ENCODE assay signal across 14 cellular contexts in genomic region chr5:172603425-172603824, GRCh38. TPM values are rescaled to one million over a fixed set of nuclear protein-coding genes. Genes with fewer than 3 reads are reported as not detected.
DNase-seq lines count a peak whose midpoint lies in the region; ATAC-seq and TF ChIP-seq lines count a peak whose summit lies in the region.
"Had no signal": no experiment of that assay in that cellular context is flagged by ENCODE, and none has a peak within 500 bp of the region (broad histone marks: within the 10 kb centered on the region; RNA-seq: fewer than 3 reads in every experiment).

No MANE protein-coding gene starts in this region.

- peak overlapping the region; percentile 48 for H3K4me2 ChIP-seq in neural progenitor cell

- H3K36me3 Mint-ChIP-seq in neural progenitor cell: peaks cover 1% of the 10 kb centered on the region
- H3K36me3 Mint-ChIP-seq in type B pancreatic cell: no peaks in the 10 kb centered on the region
- H3K36me3 Mint-ChIP-seq: naive B cell had no signal

- no peak for TF ChIP-seq EP300 in gastroesophageal sphincter (IDR thresholded peaks at IDR 0.05)

- H3K27ac Mint-ChIP-seq in neural progenitor cell (peak overlapping the region; percentile 73), type B pancreatic cell (peak overlapping the region; percentile 57)
- H3K27ac Mint-ChIP-seq: activated CD8-positive, alpha-beta T cell treated with anti-CD3 and anti-CD28 coated beads, Interleukin-2, amount 10 ng/mL, durations not matched to agents 7 days and 5 days; naive B cell had no signal

- H3K27me3 Mint-ChIP-seq in neural progenitor cell (ENCODE audit: insufficient read depth, low read depth) (peaks cover 11% of the 10 kb centered on the region), type B pancreatic cell (peaks cover 8% of the 10 kb centered on the region)

- H3K4me3 Mint-ChIP-seq in neural progenitor cell (no peak overlapping the region), type B pancreatic cell (peak overlapping the region; percentile 58)
- H3K4me3 Mint-ChIP-seq: activated CD8-positive, alpha-beta T cell treated with anti-CD3 and anti-CD28 coated beads, Interleukin-2, amount 10 ng/mL, durations not matched to agents 7 days and 5 days; naive B cell had no signal

- no peak for TF ChIP-seq POLR2A in gastroesophageal sphincter (IDR thresholded peaks at IDR 0.05)

- H3K4me3 ChIP-seq in gastroesophageal sphincter (no peak overlapping the region), neural progenitor cell (no peak overlapping the region)

- H3K27me3 ChIP-seq in gastroesophageal sphincter: no peaks in the 10 kb centered on the region
- no peaks in the 10 kb centered on the region for H3K27me3 ChIP-seq in neural progenitor cell

- H3K4me1 Mint-ChIP-seq in neural progenitor cell (peaks cover 31% of the 10 kb centered on the region), type B pancreatic cell (ENCODE audit: unreplicated experiment) (peaks cover 15% of the 10 kb centered on the region)
- H3K4me1 Mint-ChIP-seq: naive B cell had no signal

- no peak for TF ChIP-seq CTCF in gastroesophageal sphincter (IDR thresholded peaks at IDR 0.05)
- TF ChIP-seq CTCF in neural progenitor cell (IDR thresholded peaks at IDR 0.05): no peak
- TF ChIP-seq CTCF in type B pancreatic cell (conservative IDR thresholded peaks at IDR 0.05): no peak

- H3K36me3 ChIP-seq in gastroesophageal sphincter (no peaks in the 10 kb centered on the region), neural progenitor cell (no peaks in the 10 kb centered on the region)

- H3K9me3 Mint-ChIP-seq in neural progenitor cell (peaks cover 7% of the 10 kb centered on the region), type B pancreatic cell (peaks cover 9% of the 10 kb centered on the region)

- H3F3A ChIP-seq in neural progenitor cell (ENCODE audit: low read depth): peaks cover 7% of the 10 kb centered on the region

- H3K27ac ChIP-seq in gastroesophageal sphincter: peak overlapping the region in 3 of 4 donors; percentile 63 to 80 (median 76)
- H3K27ac ChIP-seq in neural progenitor cell: no peak overlapping the region
- H3K27ac ChIP-seq: 22Rv1 had no signal

- no peaks in the 10 kb centered on the region for H3K79me2 ChIP-seq in neural progenitor cell (ENCODE audit: low read depth)

- H4K20me1 ChIP-seq in neural progenitor cell (ENCODE audit: low read depth): no peaks in the 10 kb centered on the region

- peaks cover 0 to 37% (median 11%) of the 10 kb centered on the region in 3 donors for H3K4me1 ChIP-seq in gastroesophageal sphincter
- peaks cover 29% of the 10 kb centered on the region for H3K4me1 ChIP-seq in neural progenitor cell

- peak overlapping the region; percentile 99 for H2AFZ ChIP-seq in neural progenitor cell (replicated peaks)

- ATAC-seq in gastroesophageal sphincter (no peak), HG02798 (IDR thresholded peaks at IDR 0.05; ENCODE audit: poor library complexity, unreplicated experiment) (no peak)
- ATAC-seq: activated CD8-positive, alpha-beta T cell treated with anti-CD3 and anti-CD28 coated beads, Interleukin-2, amount 10 ng/mL, durations not matched to agents 7 days and 5 days had no signal

- WGBS in gastroesophageal sphincter (ENCODE audit: low coverage in 1 of 2), 2 donors: 7 to 13% methylated on average over 5 to 15 of the region's 15 CpGs

- DNase-seq in activated effector memory CD4-positive, alpha-beta T cell treated with anti-CD3 and anti-CD28 coated beads, Interleukin-2, amount 50 U/mL, for 16 hours: peak; percentile 42
- DNase-seq in activated effector memory CD4-positive, alpha-beta T cell treated with Interleukin-2 at 50 U/mL for 16 hours: no peak
- peak; percentile 52 for DNase-seq in neural progenitor cell (ENCODE audit: low spot score)
- DNase-seq in type B pancreatic cell (ENCODE audit: extremely low spot score, unreplicated experiment): no peak
- no peak for DNase-seq in GF-D8 (lab: John Stamatoyannopoulos, UW)
- no peak for DNase-seq in DMS153 (lab: John Stamatoyannopoulos, UW)
- DNase-seq: activated CD8-positive, alpha-beta T cell treated with anti-CD3 and anti-CD28 coated beads, Interleukin-2, amount 10 ng/mL, durations not matched to agents 7 days and 5 days; DMS53; foreskin melanocyte; naive B cell; NCI-H69 had no signal

- no peak overlapping the region for H3K9ac ChIP-seq in neural progenitor cell

- H3K9me3 ChIP-seq in gastroesophageal sphincter (peaks cover 0 to 15% (median 0%) of the 10 kb centered on the region in 3 donors), neural progenitor cell (ENCODE audit: low read depth) (no peaks in the 10 kb centered on the region)

RNA-seq across cellular contexts. Expression of gene NEURL1B, which starts 37.6 kb away (rescaled TPM):
- total RNA-seq in gastroesophageal sphincter (10 to 100 TPM; 21.7 to 59.9 (median 41.5) TPM), neural progenitor cell (ENCODE audit: low replicate concordance) (12.1 and 20.2 TPM in 2 replicates), type B pancreatic cell (ENCODE audit: low replicate concordance) (6.2 and 7.6 TPM in 2 replicates)

Comparison
In these comparisons a context has a peak if more than half of its experiments do, and no peak if none do; other contexts are left out.
1. DNase-seq: peak in activated effector memory CD4-positive, alpha-beta T cell treated with anti-CD3 and anti-CD28 coated beads, Interleukin-2, amount 50 U/mL, for 16 hours (single experiment) and neural progenitor cell (single experiment); none in activated effector memory CD4-positive, alpha-beta T cell treated with Interleukin-2 at 50 U/mL for 16 hours (single experiment), type B pancreatic cell (single experiment), GF-D8 (single experiment) and DMS153 (single experiment).